ENCODE assay signal across 17 cellular contexts in genomic region chr12:10301103-10301502, GRCh38. TPM values are rescaled to one million over a fixed set of nuclear protein-coding genes. Genes with fewer than 3 reads are reported as not detected.
DNase-seq lines count a peak whose midpoint lies in the region; ATAC-seq and TF ChIP-seq lines count a peak whose summit lies in the region.
"Had no signal": no experiment of that assay in that cellular context is flagged by ENCODE, and none has a peak within 500 bp of the region (broad histone marks: within the 10 kb centered on the region; RNA-seq: fewer than 3 reads in every experiment).

No MANE protein-coding gene starts in this region.

- TF ChIP-seq CTCF in Caco-2 (IDR thresholded peaks at IDR 0.05; ENCODE audit: insufficient read depth in 1 of 2, low read depth in 1 of 2, low read length in 1 of 2, severe bottlenecking in 1 of 2, unreplicated experiment in 1 of 2) (no peak), foreskin fibroblast (IDR thresholded peaks at IDR 0.05; ENCODE audit: low read depth, low read length) (no peak)

- no peak overlapping the region for H3K27ac ChIP-seq in mesenchymal stem cell (ENCODE audit: low read length, poor library complexity, severe bottlenecking)
- H3K27ac ChIP-seq: ascending aorta, neutrophil, transverse colon had no signal

- no peaks in the 10 kb centered on the region for H3K4me1 ChIP-seq in mesenchymal stem cell (ENCODE audit: control insufficient read depth, insufficient read depth, low read depth, low read length)
- H3K4me1 ChIP-seq in Caco-2, result no peaks in the 10 kb centered on the region
- H3K4me1 ChIP-seq: ascending aorta, transverse colon had no signal

- POLR2A ChIA-PET in Caco-2 (lab: Charles Lee), result no interaction called here

- DNase-seq in stimulated activated CD4-positive, alpha-beta T cell treated with anti-CD3 and anti-CD28 coated beads, Interleukin-15, amount 100 ng/mL, for 48 hours (ENCODE audit: low read depth in 2 of 2), result peak; percentile 14 to 26
- no peak for DNase-seq in stimulated activated CD4-positive, alpha-beta T cell treated with anti-CD3 and anti-CD28 coated beads, Interleukin-4, amount 100 ng/mL, for 4 hours
- DNase-seq in mesenchymal stem cell (peak; percentile 51), Caco-2 (no peak), erythroblast (lab: John Stamatoyannopoulos, UW) (no peak), foreskin fibroblast (no peak)
- DNase-seq: DMS 273 treated with DMSO at 0.1 percent for 48 hours, mesendoderm, NCI-H187 treated with DMSO at 0.1 percent for 48 hours, NCI-H526 treated with DMSO at 0.1 percent for 48 hours, T-helper 9 cell, transverse colon had no signal

- no peak overlapping the region for H2BK15ac ChIP-seq in mesenchymal stem cell (ENCODE audit: low read depth, poor library complexity, severe bottlenecking)

- no peak overlapping the region for H3K9ac ChIP-seq in mesenchymal stem cell (ENCODE audit: low read length)

- ATAC-seq in activated T-helper 17 cell treated with anti-CD3 and anti-CD28 coated beads, Interleukin-2, amount 50 U/mL, for 72 hours (replicated peaks), result peak; percentile 12
- no peak for ATAC-seq in GM21447 (IDR thresholded peaks at IDR 0.05; ENCODE audit: unreplicated experiment)

- no TSS peak for BruUV-seq in Caco-2 (replicated peaks; lab: Mats Ljungman, UMichigan)

- H2AK5ac ChIP-seq in mesenchymal stem cell (ENCODE audit: low read length, severe bottlenecking), result no peak overlapping the region

- H3K27me3 ChIP-seq in mesenchymal stem cell (ENCODE audit: control insufficient read depth in 1 of 2, insufficient read depth in 1 of 2, low read length in 2 of 2) (no peaks in the 10 kb centered on the region), Caco-2 (replicated peaks; ENCODE audit: control insufficient read depth, insufficient read depth, low read length) (no peaks in the 10 kb centered on the region; the same call in 1 of the 2 replicates)
- H3K27me3 ChIP-seq: ascending aorta, neutrophil, transverse colon had no signal

- CTCF ChIA-PET in Caco-2 (lab: Charles Lee), result no interaction called here

- peaks cover 11% of the 10 kb centered on the region for H3K4me1 Mint-ChIP-seq in activated T-helper 17 cell treated with anti-CD3 and anti-CD28 coated beads, Interleukin-2, amount 50 U/mL, for 72 hours
- no peaks in the 10 kb centered on the region for H3K4me1 Mint-ChIP-seq in Caco-2 (ENCODE audit: low read depth, unreplicated experiment)

- no peak overlapping the region for H3K27ac Mint-ChIP-seq in activated T-helper 17 cell treated with anti-CD3 and anti-CD28 coated beads, Interleukin-2, amount 50 U/mL, for 72 hours
- no peak overlapping the region for H3K27ac Mint-ChIP-seq in Caco-2 (ENCODE audit: unreplicated experiment)

- no peak overlapping the region for H3K4ac ChIP-seq in mesenchymal stem cell (ENCODE audit: low read depth in 1 of 2, low read length in 2 of 2)

- H3K9me3 Mint-ChIP-seq in activated T-helper 17 cell treated with anti-CD3 and anti-CD28 coated beads, Interleukin-2, amount 50 U/mL, for 72 hours, result no peaks in the 10 kb centered on the region
- H3K9me3 Mint-ChIP-seq in Caco-2 (ENCODE audit: unreplicated experiment), result peaks cover 7% of the 10 kb centered on the region

- no peak overlapping the region for H3K4me2 ChIP-seq in mesenchymal stem cell (ENCODE audit: low read length, poor library complexity, severe bottlenecking)

- H4K8ac ChIP-seq in mesenchymal stem cell (ENCODE audit: low read length), result no peak overlapping the region

- no peak overlapping the region for H3K18ac ChIP-seq in mesenchymal stem cell (ENCODE audit: low read depth in 1 of 2, low read length in 2 of 2)

- H3K9me3 ChIP-seq in mesenchymal stem cell (ENCODE audit: control insufficient read depth, low read length) (peaks cover 2% of the 10 kb centered on the region), Caco-2 (no peaks in the 10 kb centered on the region)
- H3K9me3 ChIP-seq: ascending aorta, neutrophil, transverse colon had no signal

- H3K79me1 ChIP-seq in mesenchymal stem cell (replicated peaks; ENCODE audit: low read length, poor library complexity, severe bottlenecking), result no peaks in the 10 kb centered on the region

- no peak overlapping the region for H3K4me3 Mint-ChIP-seq in activated T-helper 17 cell treated with anti-CD3 and anti-CD28 coated beads, Interleukin-2, amount 50 U/mL, for 72 hours
- no peak overlapping the region for H3K4me3 Mint-ChIP-seq in Caco-2 (ENCODE audit: unreplicated experiment)

- H3K36me3 ChIP-seq in mesenchymal stem cell (ENCODE audit: control insufficient read depth in 1 of 2, insufficient read depth in 2 of 2, low read depth in 1 of 2, low read length in 2 of 2) (no peaks in the 10 kb centered on the region), Caco-2 (ENCODE audit: control insufficient read depth, insufficient read depth, low read length) (no peaks in the 10 kb centered on the region)
- H3K36me3 ChIP-seq: ascending aorta, neutrophil, transverse colon had no signal

- H2AFZ ChIP-seq in mesenchymal stem cell (ENCODE audit: low read depth, low read length), result no peak overlapping the region

- no peak overlapping the region for H3K4me3 ChIP-seq in mesenchymal stem cell (ENCODE audit: insufficient read depth in 1 of 2, low read depth in 1 of 2, low read length in 2 of 2)
- no peak overlapping the region for H3K4me3 ChIP-seq in Caco-2 (ENCODE audit: low read depth, low read length)
- H3K4me3 ChIP-seq in foreskin fibroblast (ENCODE audit: low read depth in 1 of 2, low read length in 2 of 2), result no peak overlapping the region
- H3K4me3 ChIP-seq: ascending aorta, transverse colon had no signal

- WGBS in mesenchymal stem cell, result 5% methylated on average over 1 of the region's 1 CpG

- TF ChIP-seq POLR2A in erythroblast (IDR thresholded peaks at IDR 0.05; ENCODE audit: low read length), result no peak

- intact Hi-C loops in Caco-2 (cut with micrococcal nuclease; ENCODE audit: unreplicated experiment), result no loop called here

- H4K91ac ChIP-seq in mesenchymal stem cell (ENCODE audit: low read length), result no peak overlapping the region

- H2BK5ac ChIP-seq in mesenchymal stem cell (ENCODE audit: low read depth, low read length, poor library complexity, severe bottlenecking), result no peak overlapping the region

- H3K23ac ChIP-seq in mesenchymal stem cell (ENCODE audit: low read length in 2 of 2), result no peak overlapping the region

- H3K14ac ChIP-seq in mesenchymal stem cell (ENCODE audit: low read length in 2 of 2), result no peak overlapping the region

- H2BK120ac ChIP-seq in mesenchymal stem cell (ENCODE audit: low read depth, low read length), result no peak overlapping the region

- no peak overlapping the region for H2BK12ac ChIP-seq in mesenchymal stem cell (ENCODE audit: low read length in 2 of 2)

- no peaks in the 10 kb centered on the region for H3K36me3 Mint-ChIP-seq in activated T-helper 17 cell treated with anti-CD3 and anti-CD28 coated beads, Interleukin-2, amount 50 U/mL, for 72 hours (ENCODE audit: low read depth)
- H3K36me3 Mint-ChIP-seq in Caco-2 (ENCODE audit: insufficient read depth, unreplicated experiment), result no peaks in the 10 kb centered on the region

- peaks cover 14% of the 10 kb centered on the region for H3K27me3 Mint-ChIP-seq in activated T-helper 17 cell treated with anti-CD3 and anti-CD28 coated beads, Interleukin-2, amount 50 U/mL, for 72 hours
- peaks cover 2% of the 10 kb centered on the region for H3K27me3 Mint-ChIP-seq in Caco-2 (ENCODE audit: insufficient read depth, unreplicated experiment)

RNA-seq across cellular contexts. Expression of gene KLRD1, which starts 6.6 kb away (rescaled TPM):
- 1 to 10 TPM in 1 of 2 donors, not detected in 1; 1.1 TPM for total RNA-seq in activated T-helper 17 cell treated with anti-CD3 and anti-CD28 coated beads, Interleukin-2, amount 50 U/mL, for 72 hours
- polyA plus RNA-seq in mesenchymal stem cell (2013, experiment 1 of 2), result 0.01 TPM
- polyA plus RNA-seq in mesenchymal stem cell (2013, experiment 2 of 2), result 0.03 TPM
- total RNA-seq in Caco-2 (2022), result 0.05 and 0.23 TPM in 2 replicates
- total RNA-seq: LHCN-M2 had no signal

Comparison
In these comparisons a context has a peak if more than half of its experiments do, and no peak if none do; other contexts are left out.
1. DNase-seq: peak in stimulated activated CD4-positive, alpha-beta T cell treated with anti-CD3 and anti-CD28 coated beads, Interleukin-15, amount 100 ng/mL, for 48 hours (2 of 2) and mesenchymal stem cell (single experiment); none in stimulated activated CD4-positive, alpha-beta T cell treated with anti-CD3 and anti-CD28 coated beads, Interleukin-4, amount 100 ng/mL, for 4 hours (0 of 2), Caco-2 (0 of 2), erythroblast (0 of 2) and foreskin fibroblast (0 of 2).